In genomic region chr1:200033511-200034261, GRCh38 we compare ENCODE assay signal across 22 cellular contexts. TPM values are rescaled to one million over a fixed set of nuclear protein-coding genes. Genes with fewer than 3 reads are reported as not detected.
A peak's percentile ranks its signal among the peaks of the same experiment; 100 is the strongest.
DNase-seq lines count a peak whose midpoint lies in the region; ATAC-seq and TF ChIP-seq lines count a peak whose summit lies in the region.
"Had no signal": no experiment of that assay in that cellular context is flagged by ENCODE, and none has a peak within 500 bp of the region (broad histone marks: within the 10 kb centered on the region; RNA-seq: fewer than 3 reads in every experiment).

No MANE protein-coding gene starts in this region.

- peak; percentile 44 to 87 for TF ChIP-seq POLR2A in Peyer's patch (IDR thresholded peaks at IDR 0.05)

- no peak overlapping the region for H3K4me3 Mint-ChIP-seq in activated T-cell treated with anti-CD3 and anti-CD28 coated beads, Interleukin-2, amount 50 U/mL, for 4 hours
- H3K4me3 Mint-ChIP-seq: activated naive CD8-positive, alpha-beta T cell treated with anti-CD3 and anti-CD28 coated beads, Interleukin-2, amount 10 ng/mL, durations not matched to agents 7 days and 5 days; CD14-positive monocyte; stimulated activated naive B cell treated with anti-CD40 and anti-IgM and Interleukin-4, amounts not matched to agents 10 μg/mL and 1 μg/mL and 100 μg/mL, for 72 hours had no signal

- peaks cover 0 to 23% (median 0%) of the 10 kb centered on the region in 4 donors for H3K4me1 ChIP-seq in Peyer's patch

- no peak for ATAC-seq in GM19467 (IDR thresholded peaks at IDR 0.05; ENCODE audit: unreplicated experiment)
- no peak for ATAC-seq in activated T-cell treated with anti-CD3 and anti-CD28 coated beads, Interleukin-2, amount 50 U/mL, for 4 hours
- ATAC-seq: A549; left lobe of liver; stimulated activated naive B cell treated with anti-CD40 and anti-IgM and Interleukin-4, amounts not matched to agents 10 μg/mL and 1 μg/mL and 100 μg/mL, for 72 hours had no signal

- H3K27me3 ChIP-seq in AG04450 (ENCODE audit: control insufficient read depth, insufficient read depth, low read length) (peaks cover 89% of the 10 kb centered on the region), Peyer's patch (peaks cover 0 to 11% of the 10 kb centered on the region in 2 donors)

- H3K4me3 ChIP-seq in AG04450 (ENCODE audit: low read depth, low read length) (no peak overlapping the region), Peyer's patch (peak overlapping the region in 2 of 4 donors; percentile 40 to 41), epithelial cell of proximal tubule (ENCODE audit: low read depth, low read length) (no peak overlapping the region)
- H3K4me3 ChIP-seq: A549, thyroid gland had no signal

- 0 out of 2 replicates have a peak, but pooled peaks have one; percentile 2 for TF ChIP-seq CTCF in AG04450 (IDR thresholded peaks at IDR 0.05; ENCODE audit: low read depth, low read length)
- TF ChIP-seq CTCF in Peyer's patch (IDR thresholded peaks at IDR 0.05): peak in 2 of 6 experiments; percentile 2 to 14
- peak; percentile 16 for TF ChIP-seq CTCF in epithelial cell of proximal tubule (conservative IDR thresholded peaks at IDR 0.05; ENCODE audit: low read depth, low read length)

- H3K36me3 ChIP-seq in Peyer's patch: no peaks in the 10 kb centered on the region
- H3K36me3 ChIP-seq: thyroid gland had no signal

- H3K27ac ChIP-seq in AG04450 (ENCODE audit: low read depth, low read length): no peak overlapping the region
- H3K27ac ChIP-seq in Peyer's patch: peak overlapping the region in 3 of 4 donors; percentile 6 to 81 (median 77)
- H3K27ac ChIP-seq: A549, thyroid gland had no signal

- POLR2A ChIA-PET in AG04450 (lab: Yijun Ruan, JAX): no interaction called here

- DNase-seq in AG04450 (ENCODE audit: low read depth, low spot score): no peak
- DNase-seq in Peyer's patch: peak in 2 of 3 donors; percentile 66 to 81
- DNase-seq in epithelial cell of proximal tubule (ENCODE audit: low read depth): no peak
- DNase-seq in left kidney (ENCODE audit: low read depth, low spot score): peak; percentile 52
- DNase-seq in NCI-H82 treated with DMSO at 0.1 percent for 48 hours (lab: John Stamatoyannopoulos, UW; ENCODE audit: unreplicated experiment): no peak
- DNase-seq in activated T-cell treated with anti-CD3 and anti-CD28 coated beads, Interleukin-2, amount 50 U/mL, for 4 hours: no peak
- no peak for DNase-seq in dermis blood vessel endothelial cell
- DNase-seq: activated naive CD8-positive, alpha-beta T cell treated with anti-CD3 and anti-CD28 coated beads, Interleukin-2, amount 10 ng/mL, durations not matched to agents 7 days and 5 days; effector CD4-positive, alpha-beta T cell; midbrain; MV-4-11; NCI-H2081 treated with DMSO at 0.1 percent for 48 hours; NCI-H526 treated with DMSO at 0.1 percent for 48 hours; right cardiac atrium; stimulated activated naive B cell treated with anti-CD40 and anti-IgM and Interleukin-4, amounts not matched to agents 10 μg/mL and 1 μg/mL and 100 μg/mL, for 72 hours; T-helper 2 cell; thyroid gland had no signal

- H3K27me3 Mint-ChIP-seq in activated T-cell treated with anti-CD3 and anti-CD28 coated beads, Interleukin-2, amount 50 U/mL, for 4 hours (ENCODE audit: low read depth): peaks cover 52% of the 10 kb centered on the region

- H3K9me3 ChIP-seq in AG04450 (ENCODE audit: control insufficient read depth, insufficient read depth, low read length): peaks cover 6% of the 10 kb centered on the region; the same call in 1 of the 2 replicates
- H3K9me3 ChIP-seq in Peyer's patch: no peaks in the 10 kb centered on the region
- H3K9me3 ChIP-seq: A549, thyroid gland had no signal

- H3K9me3 Mint-ChIP-seq in activated T-cell treated with anti-CD3 and anti-CD28 coated beads, Interleukin-2, amount 50 U/mL, for 4 hours: no peaks in the 10 kb centered on the region
- H3K9me3 Mint-ChIP-seq: activated naive CD8-positive, alpha-beta T cell treated with anti-CD3 and anti-CD28 coated beads, Interleukin-2, amount 10 ng/mL, durations not matched to agents 7 days and 5 days; stimulated activated naive B cell treated with anti-CD40 and anti-IgM and Interleukin-4, amounts not matched to agents 10 μg/mL and 1 μg/mL and 100 μg/mL, for 72 hours had no signal

- CTCF ChIA-PET in AG04450 (lab: Charles Lee): interaction anchor here (0.6 kb wide), 1 partner anchor 478 kb away, joined by 3 read pairs; no protein-coding TSS in a partner anchor

- H3K36me3 Mint-ChIP-seq in activated T-cell treated with anti-CD3 and anti-CD28 coated beads, Interleukin-2, amount 50 U/mL, for 4 hours (ENCODE audit: insufficient read depth): no peaks in the 10 kb centered on the region
- H3K36me3 Mint-ChIP-seq: activated naive CD8-positive, alpha-beta T cell treated with anti-CD3 and anti-CD28 coated beads, Interleukin-2, amount 10 ng/mL, durations not matched to agents 7 days and 5 days; stimulated activated naive B cell treated with anti-CD40 and anti-IgM and Interleukin-4, amounts not matched to agents 10 μg/mL and 1 μg/mL and 100 μg/mL, for 72 hours had no signal

- peaks cover 23% of the 10 kb centered on the region for H3K4me1 Mint-ChIP-seq in activated T-cell treated with anti-CD3 and anti-CD28 coated beads, Interleukin-2, amount 50 U/mL, for 4 hours (ENCODE audit: low read depth)

RNA-seq across cellular contexts. Expression of gene NR5A2, which starts 6.2 kb away (rescaled TPM):
- polyA plus RNA-seq in AG04450 (2011; rRNA removed): 0.02 TPM in 1 of 2 replicates, not detected in the other
- polyA minus RNA-seq in AG04450 (2011; rRNA and poly(A)+ RNA removed): 0.09 TPM in 1 of 2 replicates, not detected in the other
- total RNA-seq in Peyer's patch (100 to 1,000 TPM in 3 of 4 donors, 10 to 100 TPM in 1; 37.1 to 193 (median 171) TPM), epithelial cell of proximal tubule (not detected in 2 replicates), dermis blood vessel endothelial cell (7.9 and 16.0 TPM in 2 replicates)
- total RNA-seq in activated T-cell treated with anti-CD3 and anti-CD28 coated beads, Interleukin-2, amount 50 U/mL, for 4 hours: under 1 TPM in 1 of 3 donors, not detected in 2; 0.08 TPM
- total RNA-seq: activated CD8-positive, alpha-beta memory T cell treated with anti-CD3 and anti-CD28 coated beads for 36 hours; activated naive CD8-positive, alpha-beta T cell treated with anti-CD3 and anti-CD28 coated beads, Interleukin-2, amount 10 ng/mL, durations not matched to agents 7 days and 5 days had no signal

Comparison
In these comparisons a context has a peak if more than half of its experiments do, and no peak if none do; other contexts are left out.
1. DNase-seq: peak in Peyer's patch (2 of 3) and left kidney (single experiment); none in AG04450 (single experiment), epithelial cell of proximal tubule (single experiment), NCI-H82 treated with DMSO at 0.1 percent for 48 hours (single experiment), activated T-cell treated with anti-CD3 and anti-CD28 coated beads, Interleukin-2, amount 50 U/mL, for 4 hours (single experiment) and dermis blood vessel endothelial cell (single experiment).